ENCODE assay signal across 8 cellular contexts in genomic region chr1:150066838-150067183, GRCh38.
DNase-seq lines count a peak whose midpoint lies in the region; ATAC-seq lines count a peak whose summit lies in the region.

No MANE protein-coding gene starts in this region.

- peaks cover 41% of the 10 kb centered on the region for H3K36me3 Mint-ChIP-seq in dendritic cell treated with granulocyte-macrophage colony-stimulating factor and Interleukin-4, amounts not matched to agents 40 ng/mL and 50 ng/mL, for 4 days (ENCODE audit: low read depth)
- H3K36me3 Mint-ChIP-seq in memory B cell: peaks cover 9% of the 10 kb centered on the region

- peak; percentile 24 for ATAC-seq in GM21423 (IDR thresholded peaks at IDR 0.05; ENCODE audit: unreplicated experiment)
- ATAC-seq in activated CD4-positive, CD25-positive, alpha-beta regulatory T cell treated with anti-CD3 and anti-CD28 coated beads, Interleukin-2, amount 50 U/mL, for 24 hours: peak; percentile 5 to 22
- ATAC-seq in memory B cell (ENCODE audit: low read depth): peak; percentile 24

- intact Hi-C loops in dendritic cell treated with granulocyte-macrophage colony-stimulating factor and Interleukin-4, amounts not matched to agents 40 ng/mL and 50 ng/mL, for 4 days (cut with micrococcal nuclease): no loop called here

- peaks cover 6% of the 10 kb centered on the region for H3K27me3 Mint-ChIP-seq in dendritic cell treated with granulocyte-macrophage colony-stimulating factor and Interleukin-4, amounts not matched to agents 40 ng/mL and 50 ng/mL, for 4 days
- no peaks in the 10 kb centered on the region for H3K27me3 Mint-ChIP-seq in memory B cell

- DNase-seq in CD1c-positive myeloid dendritic cell (ENCODE audit: extremely low spot score): peak; percentile 18
- peak; percentile 46 for DNase-seq in KG1 (lab: John Stamatoyannopoulos, UW)
- DNase-seq in memory B cell (ENCODE audit: low spot score in 2 of 2): peak in 1 of 2 donors; percentile 24
- DNase-seq in stimulated activated CD8-positive, alpha-beta memory T cell treated with anti-CD3 and anti-CD28 coated beads, Interleukin-2, amount 100 ng/mL, for 48 hours (ENCODE audit: low read depth in 2 of 2): peak; percentile 29 to 40
- no peak for DNase-seq in NCI-H226

- H3K4me3 Mint-ChIP-seq in dendritic cell treated with granulocyte-macrophage colony-stimulating factor and Interleukin-4, amounts not matched to agents 40 ng/mL and 50 ng/mL, for 4 days: peak overlapping the region; percentile 86
- H3K4me3 Mint-ChIP-seq in memory B cell: peak overlapping the region; percentile 98

- H3K27ac Mint-ChIP-seq in dendritic cell treated with granulocyte-macrophage colony-stimulating factor and Interleukin-4, amounts not matched to agents 40 ng/mL and 50 ng/mL, for 4 days: peak overlapping the region; percentile 98
- H3K27ac Mint-ChIP-seq in memory B cell: peak overlapping the region; percentile 94

- H3K9me3 Mint-ChIP-seq in dendritic cell treated with granulocyte-macrophage colony-stimulating factor and Interleukin-4, amounts not matched to agents 40 ng/mL and 50 ng/mL, for 4 days: no peaks in the 10 kb centered on the region
- H3K9me3 Mint-ChIP-seq in memory B cell: no peaks in the 10 kb centered on the region

- peaks cover 29% of the 10 kb centered on the region for H3K4me1 Mint-ChIP-seq in dendritic cell treated with granulocyte-macrophage colony-stimulating factor and Interleukin-4, amounts not matched to agents 40 ng/mL and 50 ng/mL, for 4 days (ENCODE audit: low read depth)
- H3K4me1 Mint-ChIP-seq in memory B cell: peaks cover 15% of the 10 kb centered on the region
